2 cellular contexts compared by ENCODE assay signal in genomic region chr3:18047052-18047451, GRCh38.
TF ChIP-seq lines count a peak whose summit lies in the region.

No MANE protein-coding gene starts in this region.

TF ChIP-seq in SK-N-SH, 30 proteins besides CTCF, POLR2A, EP300 and RAD21 (continued from another document):
- TF ChIP-seq TEAD4 (IDR thresholded peaks at IDR 0.05; ENCODE audit: borderline replicate concordance, insufficient read depth) (no peak), MAX (IDR thresholded peaks at IDR 0.05; ENCODE audit: low read depth) (no peak), TCF12 (IDR thresholded peaks at IDR 0.05) (peak; percentile 61), CHD2 (IDR thresholded peaks at IDR 0.05; ENCODE audit: low read length, partially characterized antibody) (no peak), USF2 (IDR thresholded peaks at IDR 0.05; ENCODE audit: borderline replicate concordance, low read depth, low read length) (no peak)

TF ChIP-seq in SK-N-SH treated with all-trans-retinoic acid at 6 μM for 48 hours, 23 proteins besides CTCF, POLR2A, EP300 and RAD21:
- no peak for TF ChIP-seq CREB5 (CRISPR knock-in tag; IDR thresholded peaks at IDR 0.05; ENCODE audit: low read depth)
- TF ChIP-seq RARB (CRISPR knock-in tag; IDR thresholded peaks at IDR 0.05) = no peak
- TF ChIP-seq PPARA (CRISPR knock-in tag; IDR thresholded peaks at IDR 0.05; ENCODE audit: borderline replicate concordance) = no peak
- TF ChIP-seq SNAI2 (CRISPR knock-in tag; IDR thresholded peaks at IDR 0.05) = no peak
- TF ChIP-seq CSDC2 (CRISPR knock-in tag; IDR thresholded peaks at IDR 0.05) = no peak
- no peak for TF ChIP-seq BACH2 (CRISPR knock-in tag; IDR thresholded peaks at IDR 0.05; ENCODE audit: borderline replicate concordance)
- TF ChIP-seq ZFP30 (CRISPR knock-in tag; IDR thresholded peaks at IDR 0.05) = no peak
- no peak for TF ChIP-seq GLIS3 (CRISPR knock-in tag; IDR thresholded peaks at IDR 0.05)
- no peak for TF ChIP-seq CSRNP3 (CRISPR knock-in tag; IDR thresholded peaks at IDR 0.05)
- TF ChIP-seq PATZ1 (CRISPR knock-in tag; IDR thresholded peaks at IDR 0.05; ENCODE audit: borderline replicate concordance) = no peak
- TF ChIP-seq ZNF8 (CRISPR knock-in tag; IDR thresholded peaks at IDR 0.05) = no peak
- no peak for TF ChIP-seq TCF4 (CRISPR knock-in tag; IDR thresholded peaks at IDR 0.05; ENCODE audit: borderline replicate concordance)
